In genomic region chr7:120059641-120060040, GRCh38 we compare ENCODE assay signal across 30 cellular contexts.
"Had no signal": no experiment of that assay in that cellular context is flagged by ENCODE, and none has a peak within 500 bp of the region (broad histone marks: within the 10 kb centered on the region; RNA-seq: fewer than 3 reads in every experiment).

No MANE protein-coding gene starts in this region.

- H3K4me2 ChIP-seq: neural progenitor cell had no signal

- H3K36me3 ChIP-seq: left lung, neural progenitor cell, neutrophil, pancreas, prostate gland, spleen, thyroid gland, transverse colon, upper lobe of left lung, vagina had no signal

- ATAC-seq: left colon; mucosa of descending colon; natural killer cell; right cardiac atrium; sciatic nerve; stimulated activated effector memory CD8-positive, alpha-beta T cell treated with anti-CD3 and anti-CD28 coated beads, Interleukin-12 subunit alpha, Interleukin-12 subunit beta, amount 100 ng/mL, for 72 hours; stimulated activated naive CD8-positive, alpha-beta T cell treated with anti-CD3 and anti-CD28 coated beads, Interleukin-15, amount 100 ng/mL, for 72 hours had no signal

- H3K9ac ChIP-seq: neural progenitor cell had no signal

- FAIRE-seq: islet of Langerhans, kidney, pancreas had no signal

- H3K4me1 Mint-ChIP-seq: immature natural killer cell; natural killer cell; neural progenitor cell; stimulated activated effector memory CD8-positive, alpha-beta T cell treated with anti-CD3 and anti-CD28 coated beads, Interleukin-12 subunit alpha, Interleukin-12 subunit beta, amount 100 ng/mL, for 72 hours; stimulated activated naive CD8-positive, alpha-beta T cell treated with anti-CD3 and anti-CD28 coated beads, Interleukin-15, amount 100 ng/mL, for 72 hours had no signal

- DNase-seq: hypothalamus; immature natural killer cell; kidney; left colon; left lung; midbrain; mucosa of descending colon; natural killer cell; nephron progenitor cell; occipital lobe; pancreas; retina; right cardiac atrium; spleen; stimulated activated CD4-positive, alpha-beta T cell treated with anti-CD3 and anti-CD28 coated beads, Interleukin-4, amount 100 ng/mL, for 24 hours; stimulated activated naive CD4-positive, alpha-beta T cell treated with Interleukin-2 at 50 U/mL for 16 hours; stimulated activated naive CD8-positive, alpha-beta T cell treated with anti-CD3 and anti-CD28 coated beads, Interleukin-15, amount 100 ng/mL, for 72 hours; testis; thyroid gland; transverse colon; upper lobe of left lung had no signal

- H3K4me3 Mint-ChIP-seq: immature natural killer cell; natural killer cell; nephron progenitor cell; neural progenitor cell; stimulated activated effector memory CD8-positive, alpha-beta T cell treated with anti-CD3 and anti-CD28 coated beads, Interleukin-12 subunit alpha, Interleukin-12 subunit beta, amount 100 ng/mL, for 72 hours; stimulated activated naive CD8-positive, alpha-beta T cell treated with anti-CD3 and anti-CD28 coated beads, Interleukin-15, amount 100 ng/mL, for 72 hours had no signal

- H3K9me3 ChIP-seq: mucosa of descending colon, neutrophil, pancreas, prostate gland, testis, thyroid gland, transverse colon, upper lobe of left lung, vagina had no signal

- H3K4me3 ChIP-seq: left lung, lung, mucosa of descending colon, neural progenitor cell, pancreas, prostate gland, skin epidermis, spleen, testis, thyroid gland, transverse colon, upper lobe of left lung, vagina had no signal

- H2AFZ ChIP-seq: neural progenitor cell had no signal

- H3K27me3 Mint-ChIP-seq: stimulated activated naive CD8-positive, alpha-beta T cell treated with anti-CD3 and anti-CD28 coated beads, Interleukin-15, amount 100 ng/mL, for 72 hours had no signal

- H3K27me3 ChIP-seq: left lung, neural progenitor cell, neutrophil, pancreas, spleen, testis, thyroid gland, transverse colon, upper lobe of left lung, vagina had no signal

- H3K27ac Mint-ChIP-seq: immature natural killer cell; natural killer cell; nephron progenitor cell; neural progenitor cell; stimulated activated effector memory CD8-positive, alpha-beta T cell treated with anti-CD3 and anti-CD28 coated beads, Interleukin-12 subunit alpha, Interleukin-12 subunit beta, amount 100 ng/mL, for 72 hours; stimulated activated naive CD8-positive, alpha-beta T cell treated with anti-CD3 and anti-CD28 coated beads, Interleukin-15, amount 100 ng/mL, for 72 hours had no signal

- H3K36me3 Mint-ChIP-seq: immature natural killer cell; natural killer cell; neural progenitor cell; stimulated activated effector memory CD8-positive, alpha-beta T cell treated with anti-CD3 and anti-CD28 coated beads, Interleukin-12 subunit alpha, Interleukin-12 subunit beta, amount 100 ng/mL, for 72 hours had no signal

- H3K9me3 Mint-ChIP-seq: neural progenitor cell had no signal

- H3K4me1 ChIP-seq: left lung, neural progenitor cell, pancreas, prostate gland, spleen, testis, thyroid gland, transverse colon, vagina had no signal

- H3K27ac ChIP-seq: left lung, neural progenitor cell, neutrophil, pancreas, prostate gland, skin epidermis, spleen, testis, thyroid gland, transverse colon, upper lobe of left lung, vagina had no signal
